In the genomic region with DNA sequence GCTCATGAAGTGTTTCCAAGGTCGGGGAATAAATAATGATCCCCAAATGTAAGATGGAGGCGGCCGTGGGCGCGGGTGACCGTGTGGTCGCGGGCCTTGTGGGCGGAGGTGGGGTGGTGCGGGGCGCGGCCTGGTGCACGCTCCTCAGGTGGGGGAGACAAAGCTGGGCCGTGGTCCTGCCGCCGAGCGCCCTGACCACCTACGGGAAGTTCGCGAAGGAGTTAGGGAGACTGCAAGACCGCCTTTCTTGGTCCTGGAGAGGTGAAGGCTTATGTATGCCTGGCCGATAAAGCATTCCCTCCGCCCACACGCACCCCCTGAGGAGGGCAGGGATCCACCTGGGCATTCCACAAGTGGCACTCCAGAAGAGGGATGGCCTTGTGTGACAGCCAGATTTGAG, we compare ENCODE assay signal across 8 cellular contexts. TPM values are rescaled to one million over a fixed set of nuclear protein-coding genes. Genes with fewer than 3 reads are reported as not detected.
DNase-seq lines count a peak whose midpoint lies in the region; ATAC-seq and TF ChIP-seq lines count a peak whose summit lies in the region.

No MANE protein-coding gene starts in this region.

- no peaks in the 10 kb centered on the region for H3K9me3 Mint-ChIP-seq in GM23338

- H3K27ac ChIP-seq in GM23338 (ENCODE audit: low read depth) (no peak overlapping the region), SJCRH30 (no peak overlapping the region), sigmoid colon (peak overlapping the region; percentile 92 to 96 (median 96))

- H2AFZ ChIP-seq in GM23338: peak overlapping the region; percentile 96

- ATAC-seq in GM23338 (peak; percentile 46), GM21737 (IDR thresholded peaks at IDR 0.05; ENCODE audit: unreplicated experiment) (no peak), HG03378 (IDR thresholded peaks at IDR 0.05; ENCODE audit: unreplicated experiment) (no peak), GM18873 (IDR thresholded peaks at IDR 0.05; ENCODE audit: low FRiP score, unreplicated experiment) (no peak)

- TF ChIP-seq POLR2A in sigmoid colon (IDR thresholded peaks at IDR 0.05): no peak

- H3K36me3 Mint-ChIP-seq in GM23338 (ENCODE audit: low read depth): no peaks in the 10 kb centered on the region; the same call in 2 of the 3 replicates

- H3F3A ChIP-seq in GM23338 (replicated peaks; ENCODE audit: low read depth): no peaks in the 10 kb centered on the region

- H4K20me1 ChIP-seq in GM23338 (replicated peaks; ENCODE audit: insufficient read depth): peaks cover 9% of the 10 kb centered on the region

- peaks cover 28% of the 10 kb centered on the region for H3K27me3 ChIP-seq in GM23338 (ENCODE audit: insufficient read depth)
- H3K27me3 ChIP-seq in SJCRH30: no peaks in the 10 kb centered on the region
- no peaks in the 10 kb centered on the region for H3K27me3 ChIP-seq in sigmoid colon
- H3K27me3 ChIP-seq in BE2C: no peaks in the 10 kb centered on the region

- TF ChIP-seq CTCF in GM23338 (conservative IDR thresholded peaks at IDR 0.05; ENCODE audit: low read depth in 2 of 2) (no peak), fibroblast of villous mesenchyme (IDR thresholded peaks at IDR 0.05; ENCODE audit: insufficient read depth, low read depth, low read length) (no peak), sigmoid colon (IDR thresholded peaks at IDR 0.05) (no peak), BE2C (IDR thresholded peaks at IDR 0.05; ENCODE audit: low read depth, low read length) (no peak)

- H3K4me1 ChIP-seq in GM23338 (ENCODE audit: insufficient read depth): no peaks in the 10 kb centered on the region
- peaks cover 6% of the 10 kb centered on the region for H3K4me1 ChIP-seq in SJCRH30
- H3K4me1 ChIP-seq in sigmoid colon: peaks cover 0 to 22% (median 17%) of the 10 kb centered on the region in 4 donors
- H3K4me1 ChIP-seq in BE2C: no peaks in the 10 kb centered on the region

- H3K4me2 ChIP-seq in GM23338: peak overlapping the region; percentile 95

- H3K4me1 Mint-ChIP-seq in GM23338: peaks cover 8% of the 10 kb centered on the region

- H3K9me3 ChIP-seq in SJCRH30 (replicated peaks) (no peaks in the 10 kb centered on the region), sigmoid colon (no peaks in the 10 kb centered on the region), BE2C (no peaks in the 10 kb centered on the region)

- intact Hi-C loops in sigmoid colon (cut with DNase I): no loop called here

- peak; percentile 42 for DNase-seq in GM23338 (ENCODE audit: low spot score)
- DNase-seq in SJCRH30: no peak
- no peak for DNase-seq in fibroblast of villous mesenchyme (ENCODE audit: low read depth)
- no peak for DNase-seq in sigmoid colon
- DNase-seq in BE2C: no peak

- H3K9me2 ChIP-seq in GM23338 (ENCODE audit: insufficient read depth): no peaks in the 10 kb centered on the region

- H3K4me3 ChIP-seq in GM23338: peak overlapping the region; percentile 89
- peak overlapping the region; percentile 88 for H3K4me3 ChIP-seq in SJCRH30
- peak overlapping the region; percentile 75 for H3K4me3 ChIP-seq in fibroblast of villous mesenchyme (ENCODE audit: low read depth, low read length)
- H3K4me3 ChIP-seq in sigmoid colon: peak overlapping the region; percentile 83 to 95 (median 94)
- no peak overlapping the region; the same call in 1 of the 2 replicates for H3K4me3 ChIP-seq in BE2C (ENCODE audit: low read depth, low read length)

- H3K27ac Mint-ChIP-seq in GM23338: no peak overlapping the region

- peaks cover 23% of the 10 kb centered on the region for H3K27me3 Mint-ChIP-seq in GM23338 (ENCODE audit: insufficient read depth, low read depth, poor library complexity)

- 17 to 26% methylated on average over 24 of the region's 24 CpGs for WGBS in sigmoid colon, 2 donors

- 0 out of 2 replicates have a peak, but pooled peaks cover 9% of the 10 kb centered on the region for H3K79me2 ChIP-seq in GM23338 (replicated peaks; ENCODE audit: insufficient read depth)

- H3K36me3 ChIP-seq in GM23338 (ENCODE audit: insufficient read depth) (no peaks in the 10 kb centered on the region), SJCRH30 (0 out of 2 replicates have a peak, but pooled peaks cover 2% of the 10 kb centered on the region), sigmoid colon (no peaks in the 10 kb centered on the region), BE2C (no peaks in the 10 kb centered on the region)

- TF ChIP-seq EP300 in sigmoid colon (IDR thresholded peaks at IDR 0.05): no peak

- peak overlapping the region; percentile 92 for H3K4me3 Mint-ChIP-seq in GM23338

TF ChIP-seq in GM23338, 12 proteins besides CTCF, POLR2A, EP300 and RAD21:
- TF ChIP-seq EZH2 (IDR thresholded peaks at IDR 0.05; ENCODE audit: low read depth, unreplicated experiment): no peak
- TF ChIP-seq ZNF331 (CRISPR knock-in tag; IDR thresholded peaks at IDR 0.05; ENCODE audit: low read depth): no peak

RNA-seq across cellular contexts. Expression of a gene that starts 1.6 kb away (rescaled TPM):
- total RNA-seq in GM23338 (2014; rRNA removed; shearing (Covaris generic)): 4.7 and 8.7 TPM in 2 replicates
- polyA plus RNA-seq in GM23338 (2016; fragmentation: Nextera tagmentation; extraction: Ambion mirVana) (3.0 and 3.1 TPM in 2 replicates), sigmoid colon (10 to 100 TPM in 1 of 3 donors, 1 to 10 TPM in 2; 7.2 to 33.0 (median 7.4) TPM)
- 26.9 and 27.6 TPM in 2 replicates for total RNA-seq in SJCRH30 (2014; rRNA removed; shearing (Covaris generic))
- total RNA-seq in fibroblast of villous mesenchyme (2.6 and 4.5 TPM in 2 replicates), sigmoid colon (100 to 1,000 TPM in 1 of 4 donors, 10 to 100 TPM in 3; 75.9 to 102 (median 87.4) TPM)
- 1.1 TPM for polyA plus RNA-seq in BE2C (2012; ENCODE audit: insufficient read depth, insufficient read length, low read depth)

Comparison
In these comparisons a context has a peak if more than half of its experiments do, and no peak if none do; other contexts are left out.
1. H3K27ac ChIP-seq: peak in sigmoid colon (4 of 4); none in GM23338 (single experiment) and SJCRH30 (single experiment).